Comparison of ENCODE assay signal across 8 cellular contexts in genomic region chr19:13023666-13024065, GRCh38. TPM values are rescaled to one million over a fixed set of nuclear protein-coding genes. Genes with fewer than 3 reads are reported as not detected.
DNase-seq lines count a peak whose midpoint lies in the region; ATAC-seq and TF ChIP-seq lines count a peak whose summit lies in the region.

No MANE protein-coding gene starts in this region.

- H3K9me3 ChIP-seq in ovary (no peaks in the 10 kb centered on the region), adrenal gland (replicated peaks in 1 of 3) (no peaks in the 10 kb centered on the region)

- no peak for ATAC-seq in HG02588 (IDR thresholded peaks at IDR 0.05; ENCODE audit: unreplicated experiment)
- ATAC-seq in GM19035 (IDR thresholded peaks at IDR 0.05; ENCODE audit: unreplicated experiment): no peak

- peak overlapping the region; percentile 58 for H3K4me3 ChIP-seq in choroid plexus epithelial cell (ENCODE audit: low read depth, low read length)
- H3K4me3 ChIP-seq in ovary: peak overlapping the region; percentile 32
- peak overlapping the region in 2 of 4 donors; percentile 32 to 56 for H3K4me3 ChIP-seq in adrenal gland

- TF ChIP-seq CTCF in choroid plexus epithelial cell (conservative IDR thresholded peaks at IDR 0.05; ENCODE audit: low read depth, low read length) (no peak), ovary (IDR thresholded peaks at IDR 0.05) (no peak), adrenal gland (IDR thresholded peaks at IDR 0.05) (no peak)

- no peak for TF ChIP-seq EP300 in ovary (IDR thresholded peaks at IDR 0.05)

- H3K4me1 ChIP-seq in ovary (ENCODE audit: insufficient read depth) (peaks cover 39% of the 10 kb centered on the region), adrenal gland (replicated peaks in 1 of 2) (peaks cover 16 to 49% of the 10 kb centered on the region in 2 donors)

- H3K27ac ChIP-seq in ovary: peak overlapping the region; percentile 85 to 89
- peak overlapping the region in 2 of 5 donors; percentile 87 to 90 for H3K27ac ChIP-seq in adrenal gland

- H3K36me3 ChIP-seq in ovary (no peaks in the 10 kb centered on the region), adrenal gland (replicated peaks in 1 of 2) (no peaks in the 10 kb centered on the region)

- H3K27me3 ChIP-seq in ovary (no peaks in the 10 kb centered on the region), adrenal gland (no peaks in the 10 kb centered on the region)

- peak; percentile 41 for DNase-seq in COR-L47 (lab: John Stamatoyannopoulos, UW)
- DNase-seq in NCI-H1105 treated with DMSO at 0.1 percent for 48 hours (lab: John Stamatoyannopoulos, UW): peak; percentile 54
- no peak for DNase-seq in choroid plexus epithelial cell (ENCODE audit: low read depth)
- no peak for DNase-seq in ovary
- no peak for DNase-seq in SK-N-DZ (ENCODE audit: low spot score)
- DNase-seq in adrenal gland: no peak

- intact Hi-C loops in ovary (cut with DNase I): loop anchor here in 1 of 4 donors (5.0 kb wide), 1 partner anchor 34 kb away; no protein-coding TSS in a partner anchor
- intact Hi-C loops in adrenal gland (cut with DNase I): no loop called here

- TF ChIP-seq POLR2A in ovary (IDR thresholded peaks at IDR 0.05) (no peak), adrenal gland (IDR thresholded peaks at IDR 0.05) (no peak)

- 1 to 2% (median 1%) methylated on average over 8 of the region's 8 CpGs for WGBS in ovary, 3 donors
- 1 to 7% (median 5%) methylated on average over 8 of the region's 8 CpGs for WGBS in adrenal gland, 4 donors

RNA-seq across cellular contexts. Expression of gene NFIX, which starts 28.4 kb away (rescaled TPM):
- total RNA-seq in ovary (100 to 1,000 TPM in 5 of 7 donors, 10 to 100 TPM in 2; 30.3 to 256 (median 223) TPM), adrenal gland (10 to 100 TPM; 25.6 to 72.8 (median 36.5) TPM)
- polyA plus RNA-seq in ovary (10 to 100 TPM; 76.9 to 82.2 TPM), adrenal gland (10 to 100 TPM in 1 of 3 donors, 1 to 10 TPM in 2; 4.9 to 18.0 (median 9.4) TPM)
- polyA plus RNA-seq in SK-N-DZ (2014; cell fraction: cytosol; rRNA removed): 0.15 and 0.17 TPM in 2 replicates
- polyA plus RNA-seq in SK-N-DZ (2014; cell fraction: nucleus; rRNA removed): 0.09 and 0.22 TPM in 2 replicates

RNA-seq across cellular contexts. Expression of gene DAND5, which starts 54.3 kb away (rescaled TPM):
- total RNA-seq in ovary (under 1 TPM in 2 of 7 donors, not detected in 5; 0.11 to 0.15 TPM), adrenal gland (1 to 10 TPM in 5 of 8 donors, under 1 TPM in 3; 0.35 to 2.3 (median 1.3) TPM)
- polyA plus RNA-seq in ovary (not detected), adrenal gland (under 1 TPM; 0.27 to 0.34 (median 0.32) TPM)
- polyA plus RNA-seq in SK-N-DZ (2014; cell fraction: cytosol; rRNA removed): not detected in 2 replicates
- not detected in 2 replicates for polyA plus RNA-seq in SK-N-DZ (2014; cell fraction: nucleus; rRNA removed)

Comparison
In these comparisons a context has a peak if more than half of its experiments do, and no peak if none do; other contexts are left out.
1. DNase-seq: peak in COR-L47 (single experiment) and NCI-H1105 treated with DMSO at 0.1 percent for 48 hours (single experiment); none in choroid plexus epithelial cell (single experiment), ovary (0 of 5), SK-N-DZ (single experiment) and adrenal gland (0 of 7).